1 cellular context compared by ENCODE assay signal in the genomic region with DNA sequence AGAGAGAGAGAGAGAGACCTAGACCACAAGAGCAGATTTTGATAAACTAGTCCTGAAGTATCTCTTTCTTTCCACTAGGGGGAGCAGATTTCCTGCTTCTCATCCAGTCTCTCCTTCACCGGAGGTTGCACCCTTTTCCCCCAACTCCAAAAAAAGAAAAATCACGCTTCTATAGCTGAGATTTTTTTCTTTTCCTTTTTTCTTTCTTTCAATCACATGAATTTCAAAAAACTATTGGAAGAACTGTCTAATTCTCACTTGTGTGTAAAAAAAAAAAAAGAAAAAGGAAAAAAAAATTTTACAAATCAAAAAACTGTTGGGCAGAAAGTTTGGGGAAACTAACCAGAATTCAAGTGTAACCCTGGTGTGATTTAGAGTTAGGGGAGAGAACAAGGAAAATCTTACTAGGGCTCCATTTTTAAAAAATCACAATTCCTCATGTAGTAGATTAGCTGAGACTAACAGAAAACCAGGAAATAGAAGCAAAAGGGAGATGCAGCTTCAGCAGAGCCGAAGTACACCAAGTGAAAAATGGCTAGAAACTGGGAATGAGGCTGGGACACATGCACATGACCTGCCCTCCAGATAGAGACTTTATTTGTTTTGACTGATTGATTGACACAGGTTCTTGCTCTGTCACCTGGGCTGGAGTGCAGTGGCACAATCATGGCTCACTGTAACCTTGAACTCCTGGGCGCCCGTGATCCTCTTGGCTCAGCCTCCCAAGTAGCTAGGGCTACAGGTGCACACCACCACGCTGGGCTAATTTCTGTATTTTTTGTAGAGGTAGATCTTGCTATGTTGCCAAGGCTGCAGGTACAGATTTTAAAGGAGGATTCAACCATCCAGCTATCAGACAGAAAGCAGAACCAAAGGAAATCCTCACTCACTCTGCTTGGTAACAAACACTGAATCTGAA.
TF ChIP-seq lines count a peak whose summit lies in the region.

No MANE protein-coding gene starts in this region.

TF ChIP-seq in GM23338, 12 proteins besides CTCF, POLR2A, EP300 and RAD21:
- TF ChIP-seq EZH2phosphoT487 (IDR thresholded peaks at IDR 0.05; ENCODE audit: unreplicated experiment) (no peak), POLR2AphosphoS5 (IDR thresholded peaks at IDR 0.05; ENCODE audit: low read depth) (no peak), CREB1 (CRISPR knock-in tag; IDR thresholded peaks at IDR 0.05; ENCODE audit: low read depth) (no peak), JUNB (IDR thresholded peaks at IDR 0.05; ENCODE audit: unreplicated experiment) (no peak), ZNF114 (CRISPR knock-in tag; IDR thresholded peaks at IDR 0.05) (no peak), NANOG (IDR thresholded peaks at IDR 0.05; ENCODE audit: borderline replicate concordance) (no peak), ZNF331 (CRISPR knock-in tag; IDR thresholded peaks at IDR 0.05; ENCODE audit: low read depth) (no peak), EZH2 (IDR thresholded peaks at IDR 0.05; ENCODE audit: low read depth, unreplicated experiment) (no peak), STAT1 (IDR thresholded peaks at IDR 0.05; ENCODE audit: unreplicated experiment) (no peak)
- TF ChIP-seq, protein P1, sequence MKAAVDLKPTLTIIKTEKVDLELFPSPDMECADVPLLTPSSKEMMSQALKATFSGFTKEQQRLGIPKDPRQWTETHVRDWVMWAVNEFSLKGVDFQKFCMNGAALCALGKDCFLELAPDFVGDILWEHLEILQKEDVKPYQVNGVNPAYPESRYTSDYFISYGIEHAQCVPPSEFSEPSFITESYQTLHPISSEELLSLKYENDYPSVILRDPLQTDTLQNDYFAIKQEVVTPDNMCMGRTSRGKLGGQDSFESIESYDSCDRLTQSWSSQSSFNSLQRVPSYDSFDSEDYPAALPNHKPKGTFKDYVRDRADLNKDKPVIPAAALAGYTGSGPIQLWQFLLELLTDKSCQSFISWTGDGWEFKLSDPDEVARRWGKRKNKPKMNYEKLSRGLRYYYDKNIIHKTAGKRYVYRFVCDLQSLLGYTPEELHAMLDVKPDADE (IDR thresholded peaks at IDR 0.05), result no peak
- TF ChIP-seq, protein P2, sequence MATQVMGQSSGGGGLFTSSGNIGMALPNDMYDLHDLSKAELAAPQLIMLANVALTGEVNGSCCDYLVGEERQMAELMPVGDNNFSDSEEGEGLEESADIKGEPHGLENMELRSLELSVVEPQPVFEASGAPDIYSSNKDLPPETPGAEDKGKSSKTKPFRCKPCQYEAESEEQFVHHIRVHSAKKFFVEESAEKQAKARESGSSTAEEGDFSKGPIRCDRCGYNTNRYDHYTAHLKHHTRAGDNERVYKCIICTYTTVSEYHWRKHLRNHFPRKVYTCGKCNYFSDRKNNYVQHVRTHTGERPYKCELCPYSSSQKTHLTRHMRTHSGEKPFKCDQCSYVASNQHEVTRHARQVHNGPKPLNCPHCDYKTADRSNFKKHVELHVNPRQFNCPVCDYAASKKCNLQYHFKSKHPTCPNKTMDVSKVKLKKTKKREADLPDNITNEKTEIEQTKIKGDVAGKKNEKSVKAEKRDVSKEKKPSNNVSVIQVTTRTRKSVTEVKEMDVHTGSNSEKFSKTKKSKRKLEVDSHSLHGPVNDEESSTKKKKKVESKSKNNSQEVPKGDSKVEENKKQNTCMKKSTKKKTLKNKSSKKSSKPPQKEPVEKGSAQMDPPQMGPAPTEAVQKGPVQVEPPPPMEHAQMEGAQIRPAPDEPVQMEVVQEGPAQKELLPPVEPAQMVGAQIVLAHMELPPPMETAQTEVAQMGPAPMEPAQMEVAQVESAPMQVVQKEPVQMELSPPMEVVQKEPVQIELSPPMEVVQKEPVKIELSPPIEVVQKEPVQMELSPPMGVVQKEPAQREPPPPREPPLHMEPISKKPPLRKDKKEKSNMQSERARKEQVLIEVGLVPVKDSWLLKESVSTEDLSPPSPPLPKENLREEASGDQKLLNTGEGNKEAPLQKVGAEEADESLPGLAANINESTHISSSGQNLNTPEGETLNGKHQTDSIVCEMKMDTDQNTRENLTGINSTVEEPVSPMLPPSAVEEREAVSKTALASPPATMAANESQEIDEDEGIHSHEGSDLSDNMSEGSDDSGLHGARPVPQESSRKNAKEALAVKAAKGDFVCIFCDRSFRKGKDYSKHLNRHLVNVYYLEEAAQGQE (IDR thresholded peaks at IDR 0.05; ENCODE audit: unreplicated experiment), result no peak
- TF ChIP-seq, protein P3, sequence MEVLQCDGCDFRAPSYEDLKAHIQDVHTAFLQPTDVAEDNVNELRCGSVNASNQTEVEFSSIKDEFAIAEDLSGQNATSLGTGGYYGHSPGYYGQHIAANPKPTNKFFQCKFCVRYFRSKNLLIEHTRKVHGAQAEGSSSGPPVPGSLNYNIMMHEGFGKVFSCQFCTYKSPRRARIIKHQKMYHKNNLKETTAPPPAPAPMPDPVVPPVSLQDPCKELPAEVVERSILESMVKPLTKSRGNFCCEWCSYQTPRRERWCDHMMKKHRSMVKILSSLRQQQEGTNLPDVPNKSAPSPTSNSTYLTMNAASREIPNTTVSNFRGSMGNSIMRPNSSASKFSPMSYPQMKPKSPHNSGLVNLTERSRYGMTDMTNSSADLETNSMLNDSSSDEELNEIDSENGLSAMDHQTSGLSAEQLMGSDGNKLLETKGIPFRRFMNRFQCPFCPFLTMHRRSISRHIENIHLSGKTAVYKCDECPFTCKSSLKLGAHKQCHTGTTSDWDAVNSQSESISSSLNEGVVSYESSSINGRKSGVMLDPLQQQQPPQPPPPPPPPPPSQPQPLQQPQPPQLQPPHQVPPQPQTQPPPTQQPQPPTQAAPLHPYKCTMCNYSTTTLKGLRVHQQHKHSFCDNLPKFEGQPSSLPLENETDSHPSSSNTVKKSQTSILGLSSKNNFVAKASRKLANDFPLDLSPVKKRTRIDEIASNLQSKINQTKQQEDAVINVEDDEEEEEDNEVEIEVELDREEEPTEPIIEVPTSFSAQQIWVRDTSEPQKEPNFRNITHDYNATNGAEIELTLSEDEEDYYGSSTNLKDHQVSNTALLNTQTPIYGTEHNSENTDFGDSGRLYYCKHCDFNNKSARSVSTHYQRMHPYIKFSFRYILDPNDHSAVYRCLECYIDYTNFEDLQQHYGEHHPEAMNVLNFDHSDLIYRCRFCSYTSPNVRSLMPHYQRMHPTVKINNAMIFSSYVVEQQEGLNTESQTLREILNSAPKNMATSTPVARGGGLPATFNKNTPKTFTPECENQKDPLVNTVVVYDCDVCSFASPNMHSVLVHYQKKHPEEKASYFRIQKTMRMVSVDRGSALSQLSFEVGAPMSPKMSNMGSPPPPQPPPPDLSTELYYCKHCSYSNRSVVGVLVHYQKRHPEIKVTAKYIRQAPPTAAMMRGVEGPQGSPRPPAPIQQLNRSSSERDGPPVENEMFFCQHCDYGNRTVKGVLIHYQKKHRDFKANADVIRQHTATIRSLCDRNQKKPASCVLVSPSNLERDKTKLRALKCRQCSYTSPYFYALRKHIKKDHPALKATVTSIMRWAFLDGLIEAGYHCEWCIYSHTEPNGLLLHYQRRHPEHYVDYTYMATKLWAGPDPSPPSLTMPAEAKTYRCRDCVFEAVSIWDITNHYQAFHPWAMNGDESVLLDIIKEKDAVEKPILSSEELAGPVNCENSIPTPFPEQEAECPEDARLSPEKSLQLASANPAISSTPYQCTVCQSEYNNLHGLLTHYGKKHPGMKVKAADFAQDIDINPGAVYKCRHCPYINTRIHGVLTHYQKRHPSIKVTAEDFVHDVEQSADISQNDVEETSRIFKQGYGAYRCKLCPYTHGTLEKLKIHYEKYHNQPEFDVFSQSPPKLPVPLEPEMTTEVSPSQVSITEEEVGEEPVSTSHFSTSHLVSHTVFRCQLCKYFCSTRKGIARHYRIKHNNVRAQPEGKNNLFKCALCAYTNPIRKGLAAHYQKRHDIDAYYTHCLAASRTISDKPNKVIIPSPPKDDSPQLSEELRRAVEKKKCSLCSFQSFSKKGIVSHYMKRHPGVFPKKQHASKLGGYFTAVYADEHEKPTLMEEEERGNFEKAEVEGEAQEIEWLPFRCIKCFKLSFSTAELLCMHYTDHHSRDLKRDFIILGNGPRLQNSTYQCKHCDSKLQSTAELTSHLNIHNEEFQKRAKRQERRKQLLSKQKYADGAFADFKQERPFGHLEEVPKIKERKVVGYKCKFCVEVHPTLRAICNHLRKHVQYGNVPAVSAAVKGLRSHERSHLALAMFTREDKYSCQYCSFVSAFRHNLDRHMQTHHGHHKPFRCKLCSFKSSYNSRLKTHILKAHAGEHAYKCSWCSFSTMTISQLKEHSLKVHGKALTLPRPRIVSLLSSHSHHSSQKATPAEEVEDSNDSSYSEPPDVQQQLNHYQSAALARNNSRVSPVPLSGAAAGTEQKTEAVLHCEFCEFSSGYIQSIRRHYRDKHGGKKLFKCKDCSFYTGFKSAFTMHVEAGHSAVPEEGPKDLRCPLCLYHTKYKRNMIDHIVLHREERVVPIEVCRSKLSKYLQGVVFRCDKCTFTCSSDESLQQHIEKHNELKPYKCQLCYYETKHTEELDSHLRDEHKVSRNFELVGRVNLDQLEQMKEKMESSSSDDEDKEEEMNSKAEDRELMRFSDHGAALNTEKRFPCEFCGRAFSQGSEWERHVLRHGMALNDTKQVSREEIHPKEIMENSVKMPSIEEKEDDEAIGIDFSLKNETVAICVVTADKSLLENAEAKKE (CRISPR knock-in tag; IDR thresholded peaks at IDR 0.05), result no peak
